9 cellular contexts compared by ENCODE assay signal in the genomic region with DNA sequence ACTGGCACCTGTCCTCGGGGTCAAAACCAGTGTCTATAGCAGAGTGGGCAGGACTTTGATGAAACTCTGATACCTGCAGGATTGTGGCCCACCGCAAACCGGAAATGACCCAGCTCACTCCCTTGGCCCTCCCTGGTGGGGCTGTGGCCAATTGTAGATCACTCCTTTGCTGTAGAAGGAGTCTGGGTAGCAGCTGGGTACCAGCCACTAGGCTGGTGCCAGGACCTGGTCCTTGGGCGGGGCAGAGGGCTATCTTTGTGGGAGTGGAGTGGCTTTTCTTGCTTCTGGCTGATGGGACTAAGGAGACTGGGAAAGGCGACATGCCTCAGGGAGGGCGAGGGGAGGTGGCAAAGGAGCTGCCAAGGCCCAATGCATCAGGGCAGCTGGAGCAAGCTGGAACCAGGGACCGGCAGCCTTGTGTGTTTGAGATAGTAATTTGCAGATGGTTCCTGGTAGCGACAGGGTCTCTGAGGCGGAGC. TPM values are rescaled to one million over a fixed set of nuclear protein-coding genes. Genes with fewer than 3 reads are reported as not detected.
A peak's percentile ranks its signal among the peaks of the same experiment; 100 is the strongest.
DNase-seq lines count a peak whose midpoint lies in the region; ATAC-seq and TF ChIP-seq lines count a peak whose summit lies in the region.
"Had no signal": no experiment of that assay in that cellular context is flagged by ENCODE, and none has a peak within 500 bp of the region (broad histone marks: within the 10 kb centered on the region; RNA-seq: fewer than 3 reads in every experiment).

No MANE protein-coding gene starts in this region.

- no peaks in the 10 kb centered on the region for H3K36me3 ChIP-seq in OCI-LY7 (ENCODE audit: insufficient read depth, low read length)
- no peaks in the 10 kb centered on the region for H3K36me3 ChIP-seq in endodermal cell (ENCODE audit: control insufficient read depth, insufficient read depth, low read length)

- peaks cover 12% of the 10 kb centered on the region for H3K27me3 ChIP-seq in endodermal cell (ENCODE audit: control insufficient read depth, insufficient read depth, low read length, poor library complexity, severe bottlenecking)

- POLR2A ChIA-PET in activated CD4-positive, alpha-beta T cell treated with anti-CD3 and anti-CD28 coated beads for 36 hours (lab: Charles Lee) = no interaction called here
- POLR2A ChIA-PET in OCI-LY7 (lab: Charles Lee) = interaction anchor here (0.6 to 1.4 kb wide), 10 partner anchors 10 to 579 kb away, joined by 3 to 5 read pairs (median 4); no protein-coding TSS in a partner anchor

- H4K20me1 ChIP-seq in OCI-LY7 (ENCODE audit: insufficient read depth, low read length) = no peaks in the 10 kb centered on the region

- no peak overlapping the region for H3K27ac Mint-ChIP-seq in activated CD4-positive, alpha-beta T cell treated with anti-CD3 and anti-CD28 coated beads for 36 hours
- no peak overlapping the region for H3K27ac Mint-ChIP-seq in endodermal cell
- no peak overlapping the region for H3K27ac Mint-ChIP-seq in stimulated activated effector memory CD8-positive, alpha-beta T cell treated with anti-CD3 and anti-CD28 coated beads, Interleukin-12 subunit alpha, Interleukin-12 subunit beta, amount 100 ng/mL, for 72 hours

- peak overlapping the region; percentile 69 for H3K4me2 ChIP-seq in OCI-LY7 (ENCODE audit: low read length)

- 30 to 38% methylated on average over 5 to 9 of the region's 9 CpGs for WGBS in endodermal cell (ENCODE audit: insufficient coverage in 1 of 2, insufficient read length in 1 of 2), 2 experiments

- peak overlapping the region; percentile 88 for H2AFZ ChIP-seq in OCI-LY7 (ENCODE audit: low read length)

- peaks cover 24% of the 10 kb centered on the region for H3K4me1 ChIP-seq in OCI-LY7 (ENCODE audit: insufficient read depth, low read length, poor library complexity, severe bottlenecking)
- H3K4me1 ChIP-seq in endodermal cell (ENCODE audit: control insufficient read depth, insufficient read depth, low read length) = peaks cover 4% of the 10 kb centered on the region

- BruUV-seq in OCI-LY7 (replicated peaks; lab: Mats Ljungman, UMichigan) = no TSS peak

- H3K4me3 Mint-ChIP-seq in activated CD4-positive, alpha-beta T cell treated with anti-CD3 and anti-CD28 coated beads for 36 hours = peak overlapping the region; percentile 63
- H3K4me3 Mint-ChIP-seq in endodermal cell = peak overlapping the region; percentile 63
- H3K4me3 Mint-ChIP-seq in stimulated activated effector memory CD8-positive, alpha-beta T cell treated with anti-CD3 and anti-CD28 coated beads, Interleukin-12 subunit alpha, Interleukin-12 subunit beta, amount 100 ng/mL, for 72 hours = peak overlapping the region; percentile 67

- H3K9me2 ChIP-seq in OCI-LY7 (ENCODE audit: insufficient read depth, low read length) = no peaks in the 10 kb centered on the region

- CTCF ChIA-PET in activated CD4-positive, alpha-beta T cell treated with anti-CD3 and anti-CD28 coated beads for 36 hours (lab: Charles Lee) = interaction anchor here (1.1 kb wide), 1 partner anchor 27 kb away, joined by 3 read pairs; no protein-coding TSS in a partner anchor
- CTCF ChIA-PET in OCI-LY7 (lab: Charles Lee; ENCODE audit: unreplicated experiment) = interaction anchor here (0.6 kb wide), 2 partner anchors 33 to 97 kb away, joined by 3 read pairs; no protein-coding TSS in a partner anchor

- H3K27me3 Mint-ChIP-seq in activated CD4-positive, alpha-beta T cell treated with anti-CD3 and anti-CD28 coated beads for 36 hours = peaks cover 19% of the 10 kb centered on the region
- peaks cover 25% of the 10 kb centered on the region for H3K27me3 Mint-ChIP-seq in endodermal cell (ENCODE audit: insufficient read depth)

- H3K9me3 Mint-ChIP-seq in activated CD4-positive, alpha-beta T cell treated with anti-CD3 and anti-CD28 coated beads for 36 hours (ENCODE audit: low read depth) = no peaks in the 10 kb centered on the region
- no peaks in the 10 kb centered on the region for H3K9me3 Mint-ChIP-seq in endodermal cell
- H3K9me3 Mint-ChIP-seq in stimulated activated effector memory CD8-positive, alpha-beta T cell treated with anti-CD3 and anti-CD28 coated beads, Interleukin-12 subunit alpha, Interleukin-12 subunit beta, amount 100 ng/mL, for 72 hours = no peaks in the 10 kb centered on the region

- H3K4me1 Mint-ChIP-seq in activated CD4-positive, alpha-beta T cell treated with anti-CD3 and anti-CD28 coated beads for 36 hours = peaks cover 15% of the 10 kb centered on the region
- H3K4me1 Mint-ChIP-seq in endodermal cell = peaks cover 2% of the 10 kb centered on the region
- peaks cover 31% of the 10 kb centered on the region for H3K4me1 Mint-ChIP-seq in stimulated activated effector memory CD8-positive, alpha-beta T cell treated with anti-CD3 and anti-CD28 coated beads, Interleukin-12 subunit alpha, Interleukin-12 subunit beta, amount 100 ng/mL, for 72 hours

- H3K9me3 ChIP-seq in OCI-LY7 (ENCODE audit: low read length) (no peaks in the 10 kb centered on the region), endodermal cell (ENCODE audit: control insufficient read depth, low read length) (no peaks in the 10 kb centered on the region)

- no peaks in the 10 kb centered on the region for H3K79me2 ChIP-seq in OCI-LY7 (ENCODE audit: insufficient read depth, low read depth, low read length)

- TF ChIP-seq CTCF in OCI-LY7 (conservative IDR thresholded peaks at IDR 0.05; ENCODE audit: low read length) (no peak), endodermal cell (conservative IDR thresholded peaks at IDR 0.05) (no peak)

- ATAC-seq in activated CD4-positive, alpha-beta T cell treated with anti-CD3 and anti-CD28 coated beads for 36 hours = peak; percentile 1
- no peak for ATAC-seq in stimulated activated effector memory CD8-positive, alpha-beta T cell treated with anti-CD3 and anti-CD28 coated beads, Interleukin-12 subunit alpha, Interleukin-12 subunit beta, amount 100 ng/mL, for 72 hours
- no peak for ATAC-seq in GM21515 (IDR thresholded peaks at IDR 0.05; ENCODE audit: unreplicated experiment)

- H3K27ac ChIP-seq in OCI-LY7 (ENCODE audit: low read depth, low read length, poor library complexity, severe bottlenecking) = no peak overlapping the region
- no peak overlapping the region for H3K27ac ChIP-seq in endodermal cell (ENCODE audit: low read depth, low read length)
- no peak overlapping the region for H3K27ac ChIP-seq in caudate nucleus (ENCODE audit: low read depth, low read length)

- H3K4me3 ChIP-seq in OCI-LY7 (ENCODE audit: low read depth, low read length, poor library complexity, severe bottlenecking) (peak overlapping the region; percentile 76), endodermal cell (ENCODE audit: low read length) (no peak overlapping the region)

- intact Hi-C loops in activated CD4-positive, alpha-beta T cell treated with anti-CD3 and anti-CD28 coated beads for 36 hours (cut with DNase I, micrococcal nuclease) = no loop called here
- intact Hi-C loops in OCI-LY7 (cut with micrococcal nuclease; ENCODE audit: unreplicated experiment) = loop anchor here (2.0 kb wide), 2 partner anchors 30 to 60 kb away; no protein-coding TSS in a partner anchor

- no peaks in the 10 kb centered on the region for H3K36me3 Mint-ChIP-seq in activated CD4-positive, alpha-beta T cell treated with anti-CD3 and anti-CD28 coated beads for 36 hours (ENCODE audit: low read depth)
- no peaks in the 10 kb centered on the region for H3K36me3 Mint-ChIP-seq in endodermal cell (ENCODE audit: low read depth)
- H3K36me3 Mint-ChIP-seq in stimulated activated effector memory CD8-positive, alpha-beta T cell treated with anti-CD3 and anti-CD28 coated beads, Interleukin-12 subunit alpha, Interleukin-12 subunit beta, amount 100 ng/mL, for 72 hours = no peaks in the 10 kb centered on the region

- no peak overlapping the region for H3K9ac ChIP-seq in endodermal cell (ENCODE audit: extremely low read depth, low read length, poor library complexity, severe bottlenecking)

- no peak for DNase-seq in activated CD4-positive, alpha-beta T cell treated with anti-CD3 and anti-CD28 coated beads for 36 hours
- no peak for DNase-seq in activated CD4-positive, alpha-beta T cell treated with anti-CD3 and anti-CD28 coated beads, Interleukin-2, amount 50 U/mL, for 4 hours
- DNase-seq in OCI-LY7 (ENCODE audit: low spot score) (peak; percentile 54), endodermal cell (no peak), amniotic stem cell (lab: John Stamatoyannopoulos, UW) (no peak), caudate nucleus (lab: John Stamatoyannopoulos, UW) (no peak)
- no peak for DNase-seq in stimulated activated effector memory CD8-positive, alpha-beta T cell treated with anti-CD3 and anti-CD28 coated beads, Interleukin-12 subunit alpha, Interleukin-12 subunit beta, amount 100 ng/mL, for 72 hours (ENCODE audit: low spot score in 2 of 2)

RNA-seq across cellular contexts. Expression of a gene that starts 0.4 kb away (rescaled TPM):
- 1 to 10 TPM; 1.1 to 1.4 TPM for total RNA-seq in activated CD4-positive, alpha-beta T cell treated with anti-CD3 and anti-CD28 coated beads for 36 hours
- total RNA-seq in OCI-LY7 (2014; rRNA removed; shearing (Covaris generic)) = 0.41 and 0.79 TPM in 2 replicates
- total RNA-seq in OCI-LY7 (2022) = 4.7 and 6.6 TPM in 2 replicates
- total RNA-seq in endodermal cell = 1 to 10 TPM; 1.1 to 1.6 TPM
- 3.0 TPM for polyA plus RNA-seq in endodermal cell (2013, experiment 1 of 2)
- polyA plus RNA-seq in endodermal cell (2013, experiment 2 of 2) = 3.4 TPM
- polyA plus RNA-seq: AG04450 had no signal

RNA-seq across cellular contexts. Expression of a gene that starts 39.6 kb away (rescaled TPM):
- not detected for total RNA-seq in activated CD4-positive, alpha-beta T cell treated with anti-CD3 and anti-CD28 coated beads for 36 hours
- not detected in 2 replicates for total RNA-seq in OCI-LY7 (2014; rRNA removed; shearing (Covaris generic))
- total RNA-seq in OCI-LY7 (2022) = not detected in 2 replicates
- total RNA-seq in endodermal cell = 1 to 10 TPM in 1 of 2 donors, under 1 TPM in 1; 0.38 to 1.7 TPM
- polyA plus RNA-seq in endodermal cell (2013, experiment 1 of 2) = 9.5 TPM
- 8.9 TPM for polyA plus RNA-seq in endodermal cell (2013, experiment 2 of 2)
- polyA plus RNA-seq: AG04450 had no signal
